In genomic region chr5:10555134-10555733, GRCh38 we compare ENCODE assay signal across 11 cellular contexts. TPM values are rescaled to one million over a fixed set of nuclear protein-coding genes. Genes with fewer than 3 reads are reported as not detected.
DNase-seq lines count a peak whose midpoint lies in the region; ATAC-seq and TF ChIP-seq lines count a peak whose summit lies in the region.
"Had no signal": no experiment of that assay in that cellular context is flagged by ENCODE, and none has a peak within 500 bp of the region (broad histone marks: within the 10 kb centered on the region; RNA-seq: fewer than 3 reads in every experiment).

No MANE protein-coding gene starts in this region.

- H3K27me3 ChIP-seq in tibial nerve = no peaks in the 10 kb centered on the region
- H3K27me3 ChIP-seq: dorsolateral prefrontal cortex had no signal

- 69 to 79% methylated on average over 10 of the region's 10 CpGs for WGBS in tibial nerve, 2 donors

- TF ChIP-seq EP300 in tibial nerve (IDR thresholded peaks at IDR 0.05) = no peak

- no peaks in the 10 kb centered on the region for H3K9me3 ChIP-seq in tibial nerve

- DNase-seq in DMS153 treated with DMSO at 0.1 percent for 48 hours (lab: John Stamatoyannopoulos, UW; ENCODE audit: unreplicated experiment) (peak; percentile 48), NCI-H1694 (lab: John Stamatoyannopoulos, UW) (peak; percentile 19), astrocyte of the spinal cord (ENCODE audit: low read depth, low spot score) (peak; percentile 82), myocyte (ENCODE audit: low read depth) (peak; percentile 57), cerebellar cortex (ENCODE audit: low spot score) (no peak), tibial nerve (ENCODE audit: low spot score in 2 of 2) (no peak)
- DNase-seq: H9, immature natural killer cell had no signal

- TF ChIP-seq CTCF in astrocyte of the spinal cord (IDR thresholded peaks at IDR 0.05; ENCODE audit: low read depth, low read length) (no peak), tibial nerve (IDR thresholded peaks at IDR 0.05) (no peak)

- ATAC-seq in GM19455 (IDR thresholded peaks at IDR 0.05; ENCODE audit: unreplicated experiment) = no peak
- ATAC-seq: stimulated activated effector memory CD8-positive, alpha-beta T cell treated with anti-CD3 and anti-CD28 coated beads, Interleukin-12 subunit alpha, Interleukin-12 subunit beta, amount 100 ng/mL, for 72 hours had no signal

- H3K4me3 ChIP-seq in astrocyte of the spinal cord (ENCODE audit: low read depth, low read length) (no peak overlapping the region), tibial nerve (no peak overlapping the region)
- H3K4me3 ChIP-seq: dorsolateral prefrontal cortex had no signal

- peak overlapping the region in 1 of 4 donors; percentile 54 for H3K27ac ChIP-seq in tibial nerve

- no peaks in the 10 kb centered on the region for H3K36me3 ChIP-seq in tibial nerve

- H3K4me1 ChIP-seq in tibial nerve = peaks cover 3 to 75% (median 27%) of the 10 kb centered on the region in 4 donors

- no peak for TF ChIP-seq POLR2A in tibial nerve (IDR thresholded peaks at IDR 0.05)

- in situ Hi-C loops in astrocyte of the spinal cord (cut with HindIII; ENCODE audit: low sequenced_read_pairs) = no loop called here

RNA-seq across cellular contexts. Expression of gene ANKRD33B, which starts 8.6 kb away (rescaled TPM):
- total RNA-seq in myocyte = 1.0 and 3.1 TPM in 2 replicates
- polyA plus RNA-seq in myocyte (2012) = 4.3 TPM
- 10 to 100 TPM; 21.3 to 34.9 (median 30.5) TPM for total RNA-seq in tibial nerve

Comparison
In these comparisons a context has a peak if more than half of its experiments do, and no peak if none do; other contexts are left out.
1. DNase-seq: peak in DMS153 treated with DMSO at 0.1 percent for 48 hours (single experiment), NCI-H1694 (single experiment), astrocyte of the spinal cord (single experiment) and myocyte (single experiment); none in cerebellar cortex (single experiment) and tibial nerve (0 of 2).